In the genomic region with DNA sequence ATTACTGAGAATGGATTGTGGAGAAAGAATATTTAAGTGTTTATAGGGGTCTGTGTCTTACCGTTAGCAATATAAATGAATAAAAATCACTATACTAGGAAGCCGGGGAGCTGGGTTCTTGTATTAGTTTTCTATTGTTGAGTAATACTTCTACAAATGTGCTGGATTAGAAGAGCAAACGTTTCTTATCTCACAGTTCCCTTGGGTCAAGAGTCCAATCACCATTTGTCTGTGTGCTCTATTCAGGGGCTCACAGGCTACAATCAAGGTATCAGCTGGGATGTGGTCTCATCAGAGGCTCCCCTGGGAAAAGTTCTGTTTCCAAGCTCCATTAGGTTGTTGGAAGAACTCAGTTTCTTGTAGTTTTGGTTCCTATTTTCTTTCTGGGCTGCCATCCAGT, we compare ENCODE assay signal across 38 cellular contexts.
"Had no signal": no experiment of that assay in that cellular context is flagged by ENCODE, and none has a peak within 500 bp of the region (broad histone marks: within the 10 kb centered on the region; RNA-seq: fewer than 3 reads in every experiment).

No MANE protein-coding gene starts in this region.

- H3K4me1 Mint-ChIP-seq: activated CD4-positive, alpha-beta memory T cell treated with anti-CD3 and anti-CD28 coated beads, Interleukin-2, amount 10 ng/mL, durations not matched to agents 7 days and 5 days; activated CD4-positive, alpha-beta T cell treated with anti-CD3 and anti-CD28 coated beads for 36 hours; activated CD4-positive, alpha-beta T cell treated with anti-CD3 and anti-CD28 coated beads, Interleukin-2, amount 10 ng/mL, durations not matched to agents 7 days and 5 days; activated CD8-positive, alpha-beta memory T cell treated with anti-CD3 and anti-CD28 coated beads, Interleukin-2, amount 10 ng/mL, durations not matched to agents 7 days and 5 days; activated naive CD4-positive, alpha-beta T cell treated with anti-CD3 and anti-CD28 coated beads, Interleukin-2, amount 10 ng/mL, durations not matched to agents 7 days and 5 days; activated naive CD4-positive, alpha-beta T cell treated with anti-CD3 and anti-CD28 coated beads, Interleukin-2, amount 50 U/mL, for 24 hours; activated naive CD8-positive, alpha-beta T cell treated with anti-CD3 and anti-CD28 coated beads, Interleukin-2, amount 10 ng/mL, durations not matched to agents 7 days and 5 days; activated naive CD8-positive, alpha-beta T cell treated with anti-CD3 and anti-CD28 coated beads, Interleukin-2, amount 50 U/mL, for 24 hours; brain; central memory CD8-positive, alpha-beta T cell; WTC11 had no signal

- H3K27ac ChIP-seq: ascending aorta, cardiac muscle cell, WERI-Rb-1 had no signal

- H3K4me1 ChIP-seq: ascending aorta had no signal

- H3K4me3 Mint-ChIP-seq: activated CD4-positive, alpha-beta memory T cell treated with anti-CD3 and anti-CD28 coated beads, Interleukin-2, amount 10 ng/mL, durations not matched to agents 7 days and 5 days; activated CD4-positive, alpha-beta T cell treated with anti-CD3 and anti-CD28 coated beads for 36 hours; activated CD4-positive, alpha-beta T cell treated with anti-CD3 and anti-CD28 coated beads, Interleukin-2, amount 10 ng/mL, durations not matched to agents 7 days and 5 days; activated CD8-positive, alpha-beta memory T cell treated with anti-CD3 and anti-CD28 coated beads, Interleukin-2, amount 10 ng/mL, durations not matched to agents 7 days and 5 days; activated CD8-positive, alpha-beta T cell treated with anti-CD3 and anti-CD28 coated beads, Interleukin-2, amount 10 ng/mL, durations not matched to agents 7 days and 5 days; activated naive CD4-positive, alpha-beta T cell treated with anti-CD3 and anti-CD28 coated beads, Interleukin-2, amount 10 ng/mL, durations not matched to agents 7 days and 5 days; activated naive CD4-positive, alpha-beta T cell treated with anti-CD3 and anti-CD28 coated beads, Interleukin-2, amount 50 U/mL, for 24 hours; activated naive CD8-positive, alpha-beta T cell; activated naive CD8-positive, alpha-beta T cell treated with anti-CD3 and anti-CD28 coated beads, Interleukin-2, amount 10 ng/mL, durations not matched to agents 7 days and 5 days; activated naive CD8-positive, alpha-beta T cell treated with anti-CD3 and anti-CD28 coated beads, Interleukin-2, amount 50 U/mL, for 24 hours; activated T-cell treated with anti-CD3 and anti-CD28 coated beads, Interleukin-2, amount 50 U/mL, for 24 hours; brain; central memory CD8-positive, alpha-beta T cell; T-helper 1 cell treated with Interleukin-12 subunit alpha and Interleukin-12 subunit beta and Interleukin-4 antibody, amounts not matched to agents 30 μg/mL and 1 μg/mL, for 36 hours; T-helper 2 cell treated with Interferon-gamma antibody and Interleukin-4, amounts not matched to agents 5 μg/mL and 100 μg/mL, for 36 hours; WTC11 had no signal

- H3K9me3 ChIP-seq: ascending aorta had no signal

- ATAC-seq: activated CD4-positive, alpha-beta T cell treated with anti-CD3 and anti-CD28 coated beads for 36 hours; activated CD4-positive, CD25-positive, alpha-beta regulatory T cell treated with anti-CD3 and anti-CD28 coated beads, Interleukin-2, amount 50 U/mL, for 24 hours; activated CD8-positive, alpha-beta memory T cell treated with anti-CD3 and anti-CD28 coated beads, Interleukin-2, amount 10 ng/mL, durations not matched to agents 7 days and 5 days; activated CD8-positive, alpha-beta T cell treated with anti-CD3 and anti-CD28 coated beads, Interleukin-2, amount 10 ng/mL, durations not matched to agents 7 days and 5 days; activated naive CD8-positive, alpha-beta T cell treated with anti-CD3 and anti-CD28 coated beads, Interleukin-2, amount 50 U/mL, for 24 hours; WTC11 had no signal

- H3K36me3 Mint-ChIP-seq: activated CD8-positive, alpha-beta memory T cell treated with anti-CD3 and anti-CD28 coated beads, Interleukin-2, amount 10 ng/mL, durations not matched to agents 7 days and 5 days; activated naive CD4-positive, alpha-beta T cell treated with anti-CD3 and anti-CD28 coated beads, Interleukin-2, amount 10 ng/mL, durations not matched to agents 7 days and 5 days; activated naive CD4-positive, alpha-beta T cell treated with anti-CD3 and anti-CD28 coated beads, Interleukin-2, amount 50 U/mL, for 24 hours; activated naive CD8-positive, alpha-beta T cell; activated naive CD8-positive, alpha-beta T cell treated with anti-CD3 and anti-CD28 coated beads, Interleukin-2, amount 10 ng/mL, durations not matched to agents 7 days and 5 days; brain; WTC11 had no signal

- FAIRE-seq: bronchial epithelial cell had no signal

- H3K4me3 ChIP-seq: ascending aorta, cardiac muscle cell had no signal

- H3K36me3 ChIP-seq: ascending aorta, cardiac muscle cell, WERI-Rb-1 had no signal

- H3K27me3 Mint-ChIP-seq: activated CD4-positive, alpha-beta memory T cell treated with anti-CD3 and anti-CD28 coated beads, Interleukin-2, amount 10 ng/mL, durations not matched to agents 7 days and 5 days; activated CD4-positive, alpha-beta T cell treated with anti-CD3 and anti-CD28 coated beads for 36 hours; activated CD4-positive, alpha-beta T cell treated with anti-CD3 and anti-CD28 coated beads, Interleukin-2, amount 10 ng/mL, durations not matched to agents 7 days and 5 days; activated CD8-positive, alpha-beta memory T cell treated with anti-CD3 and anti-CD28 coated beads, Interleukin-2, amount 10 ng/mL, durations not matched to agents 7 days and 5 days; activated naive CD4-positive, alpha-beta T cell treated with anti-CD3 and anti-CD28 coated beads, Interleukin-2, amount 10 ng/mL, durations not matched to agents 7 days and 5 days; activated naive CD4-positive, alpha-beta T cell treated with anti-CD3 and anti-CD28 coated beads, Interleukin-2, amount 50 U/mL, for 24 hours; activated naive CD8-positive, alpha-beta T cell; activated naive CD8-positive, alpha-beta T cell treated with anti-CD3 and anti-CD28 coated beads, Interleukin-2, amount 10 ng/mL, durations not matched to agents 7 days and 5 days; activated naive CD8-positive, alpha-beta T cell treated with anti-CD3 and anti-CD28 coated beads, Interleukin-2, amount 50 U/mL, for 24 hours; activated T-cell treated with anti-CD3 and anti-CD28 coated beads, Interleukin-2, amount 50 U/mL, for 24 hours; central memory CD8-positive, alpha-beta T cell had no signal

- H3K27ac Mint-ChIP-seq: activated CD4-positive, alpha-beta memory T cell treated with anti-CD3 and anti-CD28 coated beads, Interleukin-2, amount 10 ng/mL, durations not matched to agents 7 days and 5 days; activated CD4-positive, alpha-beta T cell treated with anti-CD3 and anti-CD28 coated beads for 36 hours; activated CD4-positive, alpha-beta T cell treated with anti-CD3 and anti-CD28 coated beads, Interleukin-2, amount 10 ng/mL, durations not matched to agents 7 days and 5 days; activated CD8-positive, alpha-beta memory T cell treated with anti-CD3 and anti-CD28 coated beads, Interleukin-2, amount 10 ng/mL, durations not matched to agents 7 days and 5 days; activated CD8-positive, alpha-beta T cell treated with anti-CD3 and anti-CD28 coated beads, Interleukin-2, amount 10 ng/mL, durations not matched to agents 7 days and 5 days; activated naive CD4-positive, alpha-beta T cell treated with anti-CD3 and anti-CD28 coated beads, Interleukin-2, amount 10 ng/mL, durations not matched to agents 7 days and 5 days; activated naive CD4-positive, alpha-beta T cell treated with anti-CD3 and anti-CD28 coated beads, Interleukin-2, amount 50 U/mL, for 24 hours; activated naive CD8-positive, alpha-beta T cell; activated naive CD8-positive, alpha-beta T cell treated with anti-CD3 and anti-CD28 coated beads, Interleukin-2, amount 10 ng/mL, durations not matched to agents 7 days and 5 days; activated naive CD8-positive, alpha-beta T cell treated with anti-CD3 and anti-CD28 coated beads, Interleukin-2, amount 50 U/mL, for 24 hours; activated T-cell treated with anti-CD3 and anti-CD28 coated beads, Interleukin-2, amount 50 U/mL, for 24 hours; activated T-helper 2 cell treated with anti-CD3 and anti-CD28 coated beads, Interferon-gamma antibody, Interleukin-2, Interleukin-4, amounts not matched to agents 10 μg/mL and 5 μg/mL and 100 μg/mL, durations not matched to agents 14 hours and 24 hours and 36 hours; T-helper 1 cell treated with Interleukin-12 subunit alpha and Interleukin-12 subunit beta and Interleukin-4 antibody, amounts not matched to agents 30 μg/mL and 1 μg/mL, for 36 hours; T-helper 2 cell treated with Interferon-gamma antibody and Interleukin-4, amounts not matched to agents 5 μg/mL and 100 μg/mL, for 36 hours; WTC11 had no signal

- H3K9me3 Mint-ChIP-seq: T-helper 1 cell treated with Interleukin-12 subunit alpha and Interleukin-12 subunit beta and Interleukin-4 antibody, amounts not matched to agents 30 μg/mL and 1 μg/mL, for 36 hours had no signal

- H3K27me3 ChIP-seq: ascending aorta, cardiac muscle cell had no signal

- DNase-seq: activated CD4-positive, alpha-beta memory T cell treated with anti-CD3 and anti-CD28 coated beads, Interleukin-2, amount 10 ng/mL, durations not matched to agents 7 days and 5 days; activated CD4-positive, alpha-beta T cell treated with anti-CD3 and anti-CD28 coated beads for 1 hour; activated CD4-positive, alpha-beta T cell treated with anti-CD3 and anti-CD28 coated beads for 36 hours; activated CD4-positive, alpha-beta T cell treated with anti-CD3 and anti-CD28 coated beads, Interleukin-2, amount 10 ng/mL, durations not matched to agents 7 days and 5 days; activated CD4-positive, alpha-beta T cell treated with anti-CD3 and anti-CD28 coated beads, Interleukin-2, amount 50 U/mL, for 48 hours; activated CD4-positive, CD25-positive, alpha-beta regulatory T cell; activated CD8-positive, alpha-beta memory T cell treated with anti-CD3 and anti-CD28 coated beads for 24 hours; activated CD8-positive, alpha-beta memory T cell treated with anti-CD3 and anti-CD28 coated beads, Interleukin-2, amount 10 ng/mL, durations not matched to agents 7 days and 5 days; activated CD8-positive, alpha-beta memory T cell treated with anti-CD3 and anti-CD28 coated beads, Interleukin-2, amount 50 U/mL, for 48 hours; activated CD8-positive, alpha-beta T cell treated with anti-CD3 and anti-CD28 coated beads, Interleukin-2, amount 10 ng/mL, durations not matched to agents 7 days and 5 days; activated effector memory CD4-positive, alpha-beta T cell treated with Interleukin-2 at 50 U/mL for 16 hours; activated gamma-delta T cell; activated naive CD4-positive, alpha-beta T cell treated with anti-CD3 and anti-CD28 coated beads, Interleukin-2, amount 10 ng/mL, durations not matched to agents 7 days and 5 days; activated naive CD4-positive, alpha-beta T cell treated with Interleukin-2 at 50 U/mL for 16 hours; activated naive CD8-positive, alpha-beta T cell treated with anti-CD3 and anti-CD28 coated beads, Interleukin-2, amount 10 ng/mL, durations not matched to agents 7 days and 5 days; activated naive CD8-positive, alpha-beta T cell treated with anti-CD3 and anti-CD28 coated beads, Interleukin-2, amount 50 U/mL, for 24 hours; activated T-cell treated with anti-CD3 and anti-CD28 coated beads, Interleukin-2, amount 50 U/mL, for 24 hours; activated T-cell treated with anti-CD3 and anti-CD28 coated beads, Interleukin-2, amount 50 U/mL, for 48 hours; amygdala; anterior cingulate cortex; caudate nucleus; cerebellar nuclear complex; T-helper 1 cell; T-helper 2 cell; T-helper 9 cell; WERI-Rb-1 had no signal
